2 cellular contexts compared by ENCODE assay signal in the genomic region with DNA sequence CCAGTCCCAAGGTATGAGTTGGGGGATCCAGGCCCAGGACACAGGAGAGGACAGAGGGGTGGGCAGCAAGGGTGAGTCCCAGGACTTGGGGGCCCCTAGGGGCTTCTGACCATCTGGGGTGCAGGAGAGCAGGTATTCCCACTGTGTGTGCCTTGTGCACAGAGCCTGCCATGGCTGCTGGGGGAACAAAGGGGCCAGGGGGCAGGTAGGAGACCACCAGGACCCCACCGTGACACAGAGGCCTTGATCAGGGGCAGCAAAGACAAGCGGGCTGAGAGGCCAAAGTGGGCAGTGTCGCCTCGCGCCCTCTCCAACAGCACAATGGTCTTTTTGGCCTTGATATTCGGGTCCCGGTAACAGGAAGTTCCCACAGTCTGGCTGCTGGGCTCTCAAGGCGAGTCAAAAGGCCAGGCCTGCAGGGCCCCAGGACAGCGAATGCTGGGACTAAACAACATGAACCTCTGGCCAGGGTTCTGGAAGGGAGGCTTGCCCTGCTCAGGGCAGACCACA.
TF ChIP-seq lines count a peak whose summit lies in the region.

No MANE protein-coding gene starts in this region.

TF ChIP-seq in liver, 16 proteins besides CTCF, POLR2A, EP300 and RAD21:
- TF ChIP-seq FOXA1 (IDR thresholded peaks at IDR 0.05): no peak
- no peak for TF ChIP-seq HNF4G (IDR thresholded peaks at IDR 0.05)
- TF ChIP-seq TAF1 (conservative IDR thresholded peaks at IDR 0.05): no peak
- TF ChIP-seq HNF4A (conservative IDR thresholded peaks at IDR 0.05): no peak
- TF ChIP-seq YY1 (IDR thresholded peaks at IDR 0.05): no peak
- peak; percentile 59 for TF ChIP-seq NR2F2 (IDR thresholded peaks at IDR 0.05)
- no peak for TF ChIP-seq JUND (IDR thresholded peaks at IDR 0.05)
- TF ChIP-seq EGR1 (IDR thresholded peaks at IDR 0.05; ENCODE audit: low read depth in 2 of 2): no peak

TF ChIP-seq in HepG2, 621 proteins besides CTCF, POLR2A, EP300 and RAD21:
- TF ChIP-seq MXD4 (CRISPR knock-in tag; IDR thresholded peaks at IDR 0.05): no peak
- no peak for TF ChIP-seq PRDM15 (CRISPR knock-in tag; IDR thresholded peaks at IDR 0.05)
- no peak for TF ChIP-seq KLF12 (CRISPR knock-in tag; IDR thresholded peaks at IDR 0.05; ENCODE audit: borderline replicate concordance)
- TF ChIP-seq ZFY (CRISPR knock-in tag; IDR thresholded peaks at IDR 0.05): no peak
- TF ChIP-seq MTF1 (CRISPR knock-in tag; IDR thresholded peaks at IDR 0.05): no peak
- no peak for TF ChIP-seq ZNF124 (CRISPR knock-in tag; IDR thresholded peaks at IDR 0.05)
- no peak for TF ChIP-seq ZNF607 (CRISPR knock-in tag; IDR thresholded peaks at IDR 0.05; ENCODE audit: borderline replicate concordance)
- no peak for TF ChIP-seq ZNF552 (CRISPR knock-in tag; IDR thresholded peaks at IDR 0.05; ENCODE audit: borderline replicate concordance)
- no peak for TF ChIP-seq ZNF382 (CRISPR knock-in tag; IDR thresholded peaks at IDR 0.05; ENCODE audit: borderline replicate concordance)
- TF ChIP-seq, protein P1, sequence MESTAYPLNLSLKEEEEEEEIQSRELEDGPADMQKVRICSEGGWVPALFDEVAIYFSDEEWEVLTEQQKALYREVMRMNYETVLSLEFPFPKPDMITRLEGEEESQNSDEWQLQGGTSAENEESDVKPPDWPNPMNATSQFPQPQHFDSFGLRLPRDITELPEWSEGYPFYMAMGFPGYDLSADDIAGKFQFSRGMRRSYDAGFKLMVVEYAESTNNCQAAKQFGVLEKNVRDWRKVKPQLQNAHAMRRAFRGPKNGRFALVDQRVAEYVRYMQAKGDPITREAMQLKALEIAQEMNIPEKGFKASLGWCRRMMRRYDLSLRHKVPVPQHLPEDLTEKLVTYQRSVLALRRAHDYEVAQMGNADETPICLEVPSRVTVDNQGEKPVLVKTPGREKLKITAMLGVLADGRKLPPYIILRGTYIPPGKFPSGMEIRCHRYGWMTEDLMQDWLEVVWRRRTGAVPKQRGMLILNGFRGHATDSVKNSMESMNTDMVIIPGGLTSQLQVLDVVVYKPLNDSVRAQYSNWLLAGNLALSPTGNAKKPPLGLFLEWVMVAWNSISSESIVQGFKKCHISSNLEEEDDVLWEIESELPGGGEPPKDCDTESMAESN (CRISPR knock-in tag; conservative IDR thresholded peaks at IDR 0.05): no peak
